Comparison of ENCODE assay signal across 9 cellular contexts in genomic region chr2:181576431-181576830, GRCh38.
"Had no signal": no experiment of that assay in that cellular context is flagged by ENCODE, and none has a peak within 500 bp of the region (broad histone marks: within the 10 kb centered on the region; RNA-seq: fewer than 3 reads in every experiment).

No MANE protein-coding gene starts in this region.

- H3K9me3 ChIP-seq: HAP-1 had no signal

- FAIRE-seq: H1, H54, HTR-8/SVneo had no signal

- DNase-seq: HFFc6 had no signal

- H3K36me3 Mint-ChIP-seq: IgD-negative memory B cell had no signal

- H3K9me3 Mint-ChIP-seq: GM23338, HFFc6, IgD-negative memory B cell had no signal

- H3K4me3 Mint-ChIP-seq: GM23338, HFFc6, IgD-negative memory B cell had no signal

- H3K4me2 ChIP-seq: GM23338, KMS-11 had no signal

- ATAC-seq: GM23338, HCT116 had no signal

- H3K27ac Mint-ChIP-seq: GM23338, HFFc6, IgD-negative memory B cell had no signal

- H3K36me3 ChIP-seq: HAP-1 had no signal

- H2AFZ ChIP-seq: GM23338 had no signal

- H3K9ac ChIP-seq: KMS-11 had no signal

- H3K27ac ChIP-seq: KMS-11 had no signal

- H3K4me1 Mint-ChIP-seq: IgD-negative memory B cell had no signal

- H3K4me3 ChIP-seq: GM23338, HAP-1 had no signal
